8 cellular contexts compared by ENCODE assay signal in the genomic region with DNA sequence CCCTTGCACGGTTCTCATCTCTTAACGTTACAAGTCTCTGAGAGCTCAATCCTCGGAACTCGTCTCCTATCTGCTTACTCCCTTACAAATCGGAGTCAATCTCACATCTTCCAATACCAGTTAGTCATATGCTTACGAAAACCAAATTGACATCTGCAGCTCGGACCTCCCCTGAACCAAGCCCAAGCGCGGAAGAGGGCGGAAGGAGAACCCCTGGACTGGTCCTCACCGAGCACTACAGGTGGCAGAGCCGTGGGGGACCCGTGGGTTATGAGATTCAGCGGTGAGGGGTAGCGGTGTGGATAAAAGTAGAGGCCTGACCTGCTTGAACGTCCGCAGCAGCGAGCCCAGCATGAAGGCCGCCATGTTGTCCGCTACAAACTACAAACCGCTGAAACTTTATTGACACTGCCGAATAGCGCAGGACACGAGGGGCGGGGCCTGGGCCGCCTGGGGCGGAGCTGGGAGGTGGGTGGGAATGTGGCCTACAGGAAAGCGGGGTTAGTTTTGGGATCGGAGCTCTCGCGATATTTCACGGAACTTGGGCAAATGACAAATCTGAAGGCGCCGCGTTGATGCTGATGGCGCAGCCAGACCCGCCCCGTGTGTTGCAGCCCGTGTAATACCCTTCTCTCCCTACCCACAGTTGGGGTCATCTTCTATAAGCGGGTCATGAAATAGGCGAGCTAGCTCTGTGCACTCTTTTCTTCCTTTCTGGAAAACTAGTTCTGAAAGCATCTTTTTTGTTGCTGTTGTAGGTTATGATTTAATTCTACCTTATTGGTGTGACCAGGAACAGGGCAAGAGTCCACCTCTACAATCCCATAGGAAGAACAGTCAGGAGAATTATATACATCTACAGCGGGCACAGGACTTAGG. TPM values are rescaled to one million over a fixed set of nuclear protein-coding genes. Genes with fewer than 3 reads are reported as not detected.
DNase-seq lines count a peak whose midpoint lies in the region; ATAC-seq and TF ChIP-seq lines count a peak whose summit lies in the region.

A gene (minus strand): TSS at position 383 of the 879 bp plus-strand sequence. CDS start 17 bp downstream, at position 366.

- TF ChIP-seq EP300 in transverse colon (IDR thresholded peaks at IDR 0.05; ENCODE audit: low read depth) = no peak

- peak; percentile 94 for ATAC-seq in HG02798 (IDR thresholded peaks at IDR 0.05; ENCODE audit: poor library complexity, unreplicated experiment)

- H3K4ac ChIP-seq in trophoblast cell (ENCODE audit: low read depth, low read length) = peak within 1 kb of the TSS; percentile 85

- H3K9me3 ChIP-seq in adipocyte (ENCODE audit: control insufficient read depth, low read length) (no peaks in the 10 kb centered on the region), trophoblast cell (ENCODE audit: insufficient read depth, low read depth, low read length) (no peaks in the 10 kb centered on the region), transverse colon (no peaks in the 10 kb centered on the region)

- H2BK120ac ChIP-seq in trophoblast cell (ENCODE audit: insufficient read depth, low read length, poor library complexity) = peak within 1 kb of the TSS; percentile 78

- peak; percentile 75 for TF ChIP-seq POLR2A in transverse colon (IDR thresholded peaks at IDR 0.05)

- peak within 1 kb of the TSS; percentile 86 for H3K14ac ChIP-seq in trophoblast cell (ENCODE audit: low read length)

- H3K27ac ChIP-seq in trophoblast cell (ENCODE audit: low read depth, low read length) = no peak within 1 kb of the TSS
- peak within 1 kb of the TSS; percentile 84 to 91 (median 89) for H3K27ac ChIP-seq in transverse colon

- in situ Hi-C loops in transverse colon (cut with MboI; ENCODE audit: low pct_ligation_motif_present in 1 of 4, low pct_unique_long_range_greater_than_20kb in 1 of 4, low sequenced_read_pairs in 3 of 4) = no loop called here

- H3K4me1 ChIP-seq in adipocyte (ENCODE audit: control insufficient read depth, insufficient read depth, low read length) = peaks cover 19% of the 10 kb centered on the region
- H3K4me1 ChIP-seq in trophoblast cell (ENCODE audit: control insufficient read depth in 1 of 2, insufficient read depth in 2 of 2, low read length in 2 of 2) = no peaks in the 10 kb centered on the region
- H3K4me1 ChIP-seq in transverse colon = peaks cover 9 to 18% (median 13%) of the 10 kb centered on the region in 4 donors

- H2BK5ac ChIP-seq in trophoblast cell (ENCODE audit: low read depth, low read length, poor library complexity) = no peak within 1 kb of the TSS

- H4K12ac ChIP-seq in trophoblast cell (ENCODE audit: low read depth, low read length) = peak within 1 kb of the TSS; percentile 90

- H3K18ac ChIP-seq in trophoblast cell (ENCODE audit: low read length) = peak within 1 kb of the TSS; percentile 83

- peak within 1 kb of the TSS; percentile 92 for H2AFZ ChIP-seq in trophoblast cell (ENCODE audit: insufficient read depth, low read length, poor library complexity)

- H3K27me3 ChIP-seq in adipocyte (replicated peaks; ENCODE audit: control insufficient read depth, insufficient read depth, low read length) = no peaks in the 10 kb centered on the region
- no peaks in the 10 kb centered on the region for H3K27me3 ChIP-seq in trophoblast cell (ENCODE audit: insufficient read depth, low read length)
- H3K27me3 ChIP-seq in transverse colon = no peaks in the 10 kb centered on the region

- WGBS in trophoblast cell (ENCODE audit: extremely low coverage, insufficient coverage, insufficient read length) = no CpG with 5 or more reads among the region's 42 CpGs
- 3 to 4% methylated on average over 26 to 42 of the region's 42 CpGs for WGBS in transverse colon (ENCODE audit: low coverage in 1 of 2), 2 donors

- peak within 1 kb of the TSS; percentile 87 for H3K4me3 ChIP-seq in GM12875 (ENCODE audit: low read depth, low read length)
- peak within 1 kb of the TSS; percentile 100 for H3K4me3 ChIP-seq in adipocyte (ENCODE audit: low read length)
- peak within 1 kb of the TSS; percentile 93 for H3K4me3 ChIP-seq in trophoblast cell (ENCODE audit: low read depth, low read length)
- peak within 1 kb of the TSS; percentile 74 to 96 (median 90) for H3K4me3 ChIP-seq in transverse colon

- DNase-seq in NCI-H1436 (lab: John Stamatoyannopoulos, UW) = peak; percentile 98
- DNase-seq in T follicular helper cell (ENCODE audit: low read depth) = peak; percentile 98
- DNase-seq in adipocyte (ENCODE audit: low read depth) = peak; percentile 99
- DNase-seq in cardiac septum (ENCODE audit: low spot score) = peak; percentile 98
- peak; percentile 96 to 100 for DNase-seq in trophoblast cell
- peak; percentile 98 for DNase-seq in transverse colon

- H3K79me1 ChIP-seq in trophoblast cell (ENCODE audit: low read length) = peaks cover 4% of the 10 kb centered on the region

- peaks cover 5% of the 10 kb centered on the region for H3K79me2 ChIP-seq in trophoblast cell (ENCODE audit: control insufficient read depth, insufficient read depth, low read length, poor library complexity)

- peak within 1 kb of the TSS; percentile 92 for H3K4me2 ChIP-seq in trophoblast cell (ENCODE audit: low read length)

- H3K9ac ChIP-seq in adipocyte (ENCODE audit: low read length) = peak within 1 kb of the TSS; percentile 99
- peak within 1 kb of the TSS; percentile 95 for H3K9ac ChIP-seq in trophoblast cell (ENCODE audit: low read length)

- no peak within 1 kb of the TSS for H3K23ac ChIP-seq in trophoblast cell (ENCODE audit: low read length)

- no peak within 1 kb of the TSS for H2BK12ac ChIP-seq in trophoblast cell (ENCODE audit: low read length)

- peak within 1 kb of the TSS; percentile 79 for H4K91ac ChIP-seq in trophoblast cell (ENCODE audit: low read depth, low read length)

- H4K8ac ChIP-seq in trophoblast cell (ENCODE audit: low read depth, low read length) = peak within 1 kb of the TSS; percentile 98

- TF ChIP-seq CTCF in GM12875 (IDR thresholded peaks at IDR 0.05; ENCODE audit: borderline replicate concordance, insufficient read depth, low read depth, low read length) = no peak
- peak in 1 of 5 experiments; percentile 17 for TF ChIP-seq CTCF in transverse colon (IDR thresholded peaks at IDR 0.05)

- H2AK5ac ChIP-seq in trophoblast cell (ENCODE audit: low read length) = no peak within 1 kb of the TSS

- peaks cover 2% of the 10 kb centered on the region for H3K36me3 ChIP-seq in adipocyte (ENCODE audit: control insufficient read depth, insufficient read depth, low read length, severe bottlenecking)
- peaks cover 0 to 2% of the 10 kb centered on the region in 2 experiments for H3K36me3 ChIP-seq in trophoblast cell (ENCODE audit: control insufficient read depth in 1 of 2, insufficient read depth in 2 of 2, low read length in 2 of 2)
- no peaks in the 10 kb centered on the region for H3K36me3 ChIP-seq in transverse colon

- intact Hi-C loops in cardiac septum (cut with DNase I) (loop anchor here (1.0 to 10.0 kb wide), 2 partner anchors 24 to 1182 kb away; a partner anchor contains a TSS), transverse colon (cut with DNase I; ENCODE audit: low total_unique reads) (no loop called here)

RNA-seq across cellular contexts. Expression of the gene that starts here (rescaled TPM):
- total RNA-seq in cardiac septum = 24.4 TPM
- 43.3 and 44.2 TPM in 2 replicates for polyA plus RNA-seq in trophoblast cell (2013)
- 10 to 100 TPM in 2 of 4 donors, 1 to 10 TPM in 2; 3.2 to 21.0 (median 13.0) TPM for total RNA-seq in transverse colon
